ENCODE assay signal across 1 cellular context in the genomic region with DNA sequence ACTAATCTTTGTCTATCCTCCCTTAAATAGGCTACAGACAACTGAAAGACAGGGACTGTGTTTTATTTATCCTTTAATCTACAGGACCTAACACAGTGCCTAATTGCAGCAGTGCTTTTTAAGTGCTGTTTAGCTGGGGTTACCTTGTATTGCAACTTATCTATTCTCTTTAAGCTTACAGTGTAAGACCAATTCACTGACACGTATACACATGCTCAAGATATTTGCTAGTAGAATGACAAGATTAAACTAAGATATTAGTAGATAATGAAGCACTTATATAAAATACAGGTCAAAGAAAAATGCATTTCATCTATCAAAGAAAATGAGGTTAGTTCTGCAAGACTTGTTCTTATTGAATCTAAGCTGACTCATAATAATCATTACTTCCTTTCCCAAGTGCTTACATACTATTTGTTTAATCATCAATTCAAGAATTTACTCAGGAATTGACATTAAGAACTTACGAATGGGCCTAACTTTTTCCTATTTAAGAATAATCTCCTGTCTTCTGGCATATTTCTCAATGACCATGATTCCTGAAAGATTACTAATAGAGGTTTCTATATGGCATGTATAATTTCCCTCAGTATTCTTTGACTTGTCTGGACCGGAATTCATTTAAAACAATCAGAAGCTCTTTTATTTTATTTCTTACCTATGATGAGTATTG.
TF ChIP-seq lines count a peak whose summit lies in the region.

No MANE protein-coding gene starts in this region.

TF ChIP-seq in IMR-90, 13 proteins besides CTCF, POLR2A, EP300 and RAD21:
- TF ChIP-seq MAZ (IDR thresholded peaks at IDR 0.05; ENCODE audit: borderline replicate concordance, low read depth, low read length) (no peak), NFE2L2 (IDR thresholded peaks at IDR 0.05; ENCODE audit: low read depth, low read length) (no peak), MAFK (IDR thresholded peaks at IDR 0.05; ENCODE audit: low read depth, low read length) (no peak), RFX5 (IDR thresholded peaks at IDR 0.05; ENCODE audit: low read depth, low read length) (no peak), CHD1 (IDR thresholded peaks at IDR 0.05; ENCODE audit: low read depth, low read length) (no peak), MXI1 (IDR thresholded peaks at IDR 0.05; ENCODE audit: borderline replicate concordance, low read depth, low read length) (no peak), SMC3 (IDR thresholded peaks at IDR 0.05; ENCODE audit: low read depth, low read length) (no peak), BHLHE40 (IDR thresholded peaks at IDR 0.05; ENCODE audit: low read depth, low read length) (no peak), CEBPB (IDR thresholded peaks at IDR 0.05; ENCODE audit: low read depth, low read length) (no peak), FOS (IDR thresholded peaks at IDR 0.05; ENCODE audit: low read depth, low read length) (no peak), RCOR1 (IDR thresholded peaks at IDR 0.05; ENCODE audit: insufficient replicate concordance, low read length) (no peak)
- TF ChIP-seq, protein P1, sequence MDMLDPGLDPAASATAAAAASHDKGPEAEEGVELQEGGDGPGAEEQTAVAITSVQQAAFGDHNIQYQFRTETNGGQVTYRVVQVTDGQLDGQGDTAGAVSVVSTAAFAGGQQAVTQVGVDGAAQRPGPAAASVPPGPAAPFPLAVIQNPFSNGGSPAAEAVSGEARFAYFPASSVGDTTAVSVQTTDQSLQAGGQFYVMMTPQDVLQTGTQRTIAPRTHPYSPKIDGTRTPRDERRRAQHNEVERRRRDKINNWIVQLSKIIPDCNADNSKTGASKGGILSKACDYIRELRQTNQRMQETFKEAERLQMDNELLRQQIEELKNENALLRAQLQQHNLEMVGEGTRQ (IDR thresholded peaks at IDR 0.05; ENCODE audit: low read depth, low read length) = no peak
- TF ChIP-seq, protein P2, sequence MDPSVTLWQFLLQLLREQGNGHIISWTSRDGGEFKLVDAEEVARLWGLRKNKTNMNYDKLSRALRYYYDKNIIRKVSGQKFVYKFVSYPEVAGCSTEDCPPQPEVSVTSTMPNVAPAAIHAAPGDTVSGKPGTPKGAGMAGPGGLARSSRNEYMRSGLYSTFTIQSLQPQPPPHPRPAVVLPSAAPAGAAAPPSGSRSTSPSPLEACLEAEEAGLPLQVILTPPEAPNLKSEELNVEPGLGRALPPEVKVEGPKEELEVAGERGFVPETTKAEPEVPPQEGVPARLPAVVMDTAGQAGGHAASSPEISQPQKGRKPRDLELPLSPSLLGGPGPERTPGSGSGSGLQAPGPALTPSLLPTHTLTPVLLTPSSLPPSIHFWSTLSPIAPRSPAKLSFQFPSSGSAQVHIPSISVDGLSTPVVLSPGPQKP (IDR thresholded peaks at IDR 0.05; ENCODE audit: borderline replicate concordance, low read depth, low read length) = no peak
